18 cellular contexts compared by ENCODE assay signal in the genomic region with DNA sequence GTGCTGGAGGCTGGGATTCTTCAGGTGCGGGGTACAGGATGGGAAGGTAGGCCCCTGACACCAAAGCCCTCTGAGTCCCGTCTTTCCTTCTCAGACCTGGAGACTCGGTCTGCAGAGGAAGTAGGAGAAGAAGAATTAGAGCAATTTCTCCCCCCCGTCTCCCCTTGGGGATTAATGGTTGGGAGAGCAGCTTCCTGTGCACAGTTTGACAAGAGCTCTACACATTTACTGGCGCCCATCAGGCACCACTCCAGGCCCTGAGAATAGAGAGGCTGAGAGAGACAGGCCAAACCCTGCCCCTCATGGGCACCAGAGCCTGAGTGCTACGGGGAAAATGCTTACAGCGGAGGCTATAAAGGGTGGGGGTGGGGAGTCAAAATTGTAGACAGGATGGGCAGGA. TPM values are rescaled to one million over a fixed set of nuclear protein-coding genes. Genes with fewer than 3 reads are reported as not detected.
DNase-seq lines count a peak whose midpoint lies in the region; TF ChIP-seq lines count a peak whose summit lies in the region.
"Had no signal": no experiment of that assay in that cellular context is flagged by ENCODE, and none has a peak within 500 bp of the region (broad histone marks: within the 10 kb centered on the region; RNA-seq: fewer than 3 reads in every experiment).

No MANE protein-coding gene starts in this region.

- BruUV-seq in OCI-LY7 (replicated peaks; lab: Mats Ljungman, UMichigan): no TSS peak

- H3K36me3 ChIP-seq in OCI-LY7 (ENCODE audit: insufficient read depth, low read length) (no peaks in the 10 kb centered on the region), osteoblast (ENCODE audit: insufficient read depth, low read length) (no peaks in the 10 kb centered on the region)
- H3K36me3 ChIP-seq: left ventricle myocardium inferior, Peyer's patch, uterus had no signal

- POLR2A ChIA-PET in OCI-LY7 (lab: Charles Lee): interaction anchor here (0.6 to 1.4 kb wide), 7 partner anchors 9 to 1970 kb away, joined by 3 to 9 read pairs (median 4); no protein-coding TSS in a partner anchor

- DNase-seq in NCI-H524 (lab: John Stamatoyannopoulos, UW): peak; percentile 13 to 48
- no peak for DNase-seq in NCI-H524 treated with DMSO at 0.1 percent for 48 hours (lab: John Stamatoyannopoulos, UW)
- peak; percentile 89 for DNase-seq in NB4 (ENCODE audit: low read depth)
- DNase-seq in OCI-LY7 (ENCODE audit: low spot score): peak; percentile 78
- DNase-seq in osteoblast (ENCODE audit: insufficient read length, low spot score, missing footprints): peak; percentile 42
- no peak for DNase-seq in ecto neural progenitor cell (ENCODE audit: low spot score)
- DNase-seq in GM20000 (ENCODE audit: low spot score): no peak
- no peak for DNase-seq in nucleus accumbens (lab: John Stamatoyannopoulos, UW)
- DNase-seq: ACHN; activated CD8-positive, alpha-beta memory T cell treated with anti-CD3 and anti-CD28 coated beads, Interleukin-2, amount 10 ng/mL, durations not matched to agents 7 days and 5 days; activated gamma-delta T cell; CD8-positive, alpha-beta memory T cell; left ventricle myocardium inferior; NCI-H1930; uterus had no signal

- peaks cover 98% of the 10 kb centered on the region for H3K4me1 ChIP-seq in OCI-LY7 (ENCODE audit: insufficient read depth, low read length, poor library complexity, severe bottlenecking)
- peaks cover 19% of the 10 kb centered on the region for H3K4me1 ChIP-seq in osteoblast (ENCODE audit: insufficient read depth, low read length)
- H3K4me1 ChIP-seq: parathyroid adenoma had no signal

- H3K27ac ChIP-seq in OCI-LY7 (ENCODE audit: low read depth, low read length, poor library complexity, severe bottlenecking) (peak overlapping the region; percentile 90), osteoblast (ENCODE audit: low read depth, low read length) (no peak overlapping the region)
- H3K27ac ChIP-seq: KMS-11, left ventricle myocardium inferior, parathyroid adenoma, uterus had no signal

- H3K27me3 ChIP-seq in osteoblast (ENCODE audit: insufficient read depth, low read length): peaks cover 4% of the 10 kb centered on the region

- no peaks in the 10 kb centered on the region for H3K9me3 ChIP-seq in OCI-LY7 (ENCODE audit: low read length)
- no peaks in the 10 kb centered on the region for H3K9me3 ChIP-seq in osteoblast (ENCODE audit: low read depth, low read length)
- H3K9me3 ChIP-seq: left ventricle myocardium inferior, Peyer's patch, uterus had no signal

- H3K9me2 ChIP-seq in OCI-LY7 (ENCODE audit: insufficient read depth, low read length): no peaks in the 10 kb centered on the region

- H2AFZ ChIP-seq in OCI-LY7 (ENCODE audit: low read length): peak overlapping the region; percentile 13; the same call in 1 of the 2 replicates
- no peak overlapping the region for H2AFZ ChIP-seq in osteoblast (ENCODE audit: low read length)
- H2AFZ ChIP-seq: parathyroid adenoma had no signal

- TF ChIP-seq CTCF in NB4 (IDR thresholded peaks at IDR 0.05; ENCODE audit: low read depth, low read length): no peak
- TF ChIP-seq CTCF in OCI-LY7 (conservative IDR thresholded peaks at IDR 0.05; ENCODE audit: low read length): no peak
- TF ChIP-seq CTCF in osteoblast (IDR thresholded peaks at IDR 0.05; ENCODE audit: extremely low read depth, low read depth, low read length): no peak
- no peak for TF ChIP-seq CTCF in GM20000 (IDR thresholded peaks at IDR 0.05; ENCODE audit: extremely low read depth, missing control alignments)

- intact Hi-C loops in OCI-LY7 (cut with micrococcal nuclease; ENCODE audit: unreplicated experiment): loop anchor here (10.0 kb wide), 1 partner anchor 450 kb away; no protein-coding TSS in a partner anchor

- H3K4me2 ChIP-seq in OCI-LY7 (ENCODE audit: low read length): peak overlapping the region; percentile 92
- H3K4me2 ChIP-seq in osteoblast (ENCODE audit: insufficient read depth, low read length): no peak overlapping the region
- H3K4me2 ChIP-seq: KMS-11 had no signal

- CTCF ChIA-PET in OCI-LY7 (lab: Charles Lee; ENCODE audit: unreplicated experiment): interaction anchor here (0.9 kb wide), 1 partner anchor 8 kb away, joined by 3 read pairs; no protein-coding TSS in a partner anchor

- H4K20me1 ChIP-seq in OCI-LY7 (ENCODE audit: insufficient read depth, low read length) (no peaks in the 10 kb centered on the region), osteoblast (ENCODE audit: insufficient read depth, low read length) (no peaks in the 10 kb centered on the region)

- no peaks in the 10 kb centered on the region for H3K79me2 ChIP-seq in OCI-LY7 (ENCODE audit: insufficient read depth, low read depth, low read length)
- no peaks in the 10 kb centered on the region for H3K79me2 ChIP-seq in osteoblast (ENCODE audit: insufficient read depth, low read length)
- H3K79me2 ChIP-seq: parathyroid adenoma had no signal

- TF ChIP-seq POLR2A in NB4 (IDR thresholded peaks at IDR 0.05; ENCODE audit: extremely low read depth, insufficient read length): no peak

- H3K4me3 ChIP-seq in NB4 (ENCODE audit: low read depth, low read length) (no peak overlapping the region), OCI-LY7 (ENCODE audit: low read depth, low read length, poor library complexity, severe bottlenecking) (peak overlapping the region; percentile 47), osteoblast (ENCODE audit: insufficient read depth, low read length) (no peak overlapping the region)
- H3K4me3 ChIP-seq: left ventricle myocardium inferior, Peyer's patch, uterus had no signal

RNA-seq across cellular contexts. Expression of a gene that starts 3.5 kb away (rescaled TPM):
- total RNA-seq in OCI-LY7 (2014; rRNA removed; shearing (Covaris generic)): 6.8 and 12.1 TPM in 2 replicates
- total RNA-seq in OCI-LY7 (2022) (7.5 and 9.7 TPM in 2 replicates), osteoblast (0.59 and 0.72 TPM in 2 replicates)

RNA-seq across cellular contexts. Expression of a gene that starts 44.9 kb away (rescaled TPM):
- total RNA-seq in OCI-LY7 (2014; rRNA removed; shearing (Covaris generic)): 37.6 and 54.0 TPM in 2 replicates
- total RNA-seq in OCI-LY7 (2022): 47.5 and 54.4 TPM in 2 replicates
- total RNA-seq in osteoblast: 28.6 and 30.1 TPM in 2 replicates

RNA-seq across cellular contexts. Expression of a gene that starts 45.1 kb away (rescaled TPM):
- total RNA-seq in OCI-LY7 (2014; rRNA removed; shearing (Covaris generic)): 569 and 633 TPM in 2 replicates
- total RNA-seq in OCI-LY7 (2022) (542 and 581 TPM in 2 replicates), osteoblast (277 and 297 TPM in 2 replicates)

Comparison
In these comparisons a context has a peak if more than half of its experiments do, and no peak if none do; other contexts are left out.
1. DNase-seq: peak in NCI-H524 (2 of 2), NB4 (single experiment), OCI-LY7 (single experiment) and osteoblast (single experiment); none in NCI-H524 treated with DMSO at 0.1 percent for 48 hours (single experiment), ecto neural progenitor cell (single experiment), GM20000 (single experiment) and nucleus accumbens (0 of 56).